9 cellular contexts compared by ENCODE assay signal in the genomic region with DNA sequence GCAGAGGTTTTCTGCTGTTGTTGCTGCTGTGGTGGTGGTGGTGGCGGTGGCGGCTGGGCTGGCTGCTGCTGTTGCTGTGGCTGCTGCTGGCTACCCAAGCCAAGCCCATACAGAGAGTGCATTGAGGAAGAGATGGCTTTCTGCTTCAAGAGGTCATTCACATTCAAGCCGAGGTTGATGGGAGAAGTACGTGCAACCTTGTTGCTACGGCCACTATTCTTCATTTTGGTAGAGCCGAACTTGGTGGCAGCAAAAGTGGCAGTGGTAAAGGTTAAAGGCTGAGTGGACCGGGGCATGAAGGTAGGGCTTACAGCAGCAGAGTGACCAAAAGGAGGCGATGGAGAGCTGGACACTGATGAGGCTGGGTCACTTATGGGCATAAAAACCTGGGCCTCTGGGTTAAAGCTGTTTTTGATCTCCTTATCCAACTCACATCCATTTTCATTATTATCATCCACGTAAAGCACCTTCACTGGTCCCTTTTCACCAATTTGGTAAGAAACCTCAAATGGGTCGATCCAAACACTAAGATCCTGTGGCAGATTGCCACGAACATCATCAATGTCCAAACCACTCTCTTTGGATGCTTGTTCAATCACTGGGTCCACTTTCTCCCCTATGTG. TPM values are rescaled to one million over a fixed set of nuclear protein-coding genes. Genes with fewer than 3 reads are reported as not detected.
DNase-seq lines count a peak whose midpoint lies in the region; ATAC-seq, FAIRE-seq and TF ChIP-seq lines count a peak whose summit lies in the region.
"Had no signal": no experiment of that assay in that cellular context is flagged by ENCODE, and none has a peak within 500 bp of the region (broad histone marks: within the 10 kb centered on the region; RNA-seq: fewer than 3 reads in every experiment).

No MANE protein-coding gene starts in this region.

- H3F3A ChIP-seq in PC-3 (ENCODE audit: low read length, unreplicated experiment), result peaks cover 5% of the 10 kb centered on the region

- DNase-seq in cardiac muscle cell (ENCODE audit: low read depth in 1 of 2, low spot score in 1 of 2) (peak; percentile 48 to 59), cardiac septum (ENCODE audit: low spot score) (no peak), PC-3 (peak; percentile 67), cerebellar cortex (ENCODE audit: low spot score) (peak; percentile 79), lung (ENCODE audit: low spot score) (peak; percentile 57), superior temporal gyrus (ENCODE audit: extremely low spot score) (peak; percentile 90), NCI-H2107 (lab: John Stamatoyannopoulos, UW) (no peak), GM12891 (ENCODE audit: insufficient read length, low spot score) (no peak)

- no peak overlapping the region for H3K9ac ChIP-seq in PC-3 (ENCODE audit: low read length)

- H3K4me1 ChIP-seq in cardiac muscle cell (ENCODE audit: low read depth) (peaks cover 25% of the 10 kb centered on the region), PC-3 (ENCODE audit: insufficient read depth, low read length) (peaks cover 34% of the 10 kb centered on the region), lung (ENCODE audit: control insufficient read depth in 2 of 2, insufficient read depth in 2 of 2, low read length in 2 of 2) (peaks cover 1 to 12% of the 10 kb centered on the region in 2 donors)

- H3K27me3 ChIP-seq in cardiac muscle cell (no peaks in the 10 kb centered on the region), PC-3 (ENCODE audit: low read length) (no peaks in the 10 kb centered on the region), lung (ENCODE audit: control insufficient read depth, insufficient read depth) (no peaks in the 10 kb centered on the region)

- FAIRE-seq in GM12891 (lab: Jason Lieb, UNC), result no peak

- TF ChIP-seq POLR2A in GM12891 (IDR thresholded peaks at IDR 0.05; ENCODE audit: low read depth, low read length), result no peak

- POLR2A ChIA-PET in PC-3 (lab: Charles Lee; ENCODE audit: unreplicated experiment), result interaction anchor here (0.6 kb wide), 1 partner anchor 258 kb away, joined by 5 read pairs; no protein-coding TSS in a partner anchor

- H4K20me1 ChIP-seq in PC-3 (ENCODE audit: low read length), result peaks cover 37% of the 10 kb centered on the region

- H3K4me2 ChIP-seq in PC-3 (ENCODE audit: low read length), result peak overlapping the region; percentile 81

- WGBS in lung, 2 donors, result 65 to 81% methylated on average over 11 of the region's 11 CpGs

- H3K9me2 ChIP-seq in PC-3 (replicated peaks; ENCODE audit: low read length), result no peaks in the 10 kb centered on the region

- intact Hi-C loops in cardiac septum (cut with DNase I) (loop anchor here (10.0 kb wide), 1 partner anchor 261 kb away; a partner anchor contains a TSS), PC-3 (cut with micrococcal nuclease) (loop anchor here (1.0 kb wide), 1 partner anchor 87 kb away; no protein-coding TSS in a partner anchor)

- peaks cover 19% of the 10 kb centered on the region for H3K36me3 ChIP-seq in cardiac muscle cell
- peaks cover 22% of the 10 kb centered on the region for H3K36me3 ChIP-seq in PC-3 (ENCODE audit: low read depth, low read length)
- peaks cover 5 to 7% of the 10 kb centered on the region in 2 donors for H3K36me3 ChIP-seq in lung (ENCODE audit: control insufficient read depth in 2 of 2, insufficient read depth in 2 of 2, low read length in 2 of 2)

- ATAC-seq in PC-3 (no peak), lung (ENCODE audit: insufficient read depth, low FRiP score) (no peak)

- peaks cover 41% of the 10 kb centered on the region for H3K79me2 ChIP-seq in PC-3 (ENCODE audit: low read length)

- H3K9me3 ChIP-seq in cardiac muscle cell (ENCODE audit: low read depth), result no peaks in the 10 kb centered on the region
- H3K9me3 ChIP-seq in PC-3 (ENCODE audit: low read length), result no peaks in the 10 kb centered on the region
- no peaks in the 10 kb centered on the region for H3K9me3 ChIP-seq in lung (ENCODE audit: control insufficient read depth in 2 of 2, insufficient read depth in 1 of 2, low read length in 1 of 2)

- TF ChIP-seq CTCF in cardiac muscle cell (IDR thresholded peaks at IDR 0.05; ENCODE audit: low read depth, low read length) (peak; percentile 59), PC-3 (conservative IDR thresholded peaks at IDR 0.05; ENCODE audit: low read depth, low read length) (peak; percentile 81), lung (IDR thresholded peaks at IDR 0.05; ENCODE audit: control extremely low read depth, extremely low read depth) (peak; percentile 7)

- BruUV-seq in PC-3 (replicated peaks; lab: Mats Ljungman, UMichigan), result no TSS peak

- CTCF ChIA-PET in PC-3 (lab: Charles Lee), result interaction anchor here (0.7 to 1.7 kb wide), 4 partner anchors 85 to 91 kb away, joined by 3 to 12 read pairs (median 6); no protein-coding TSS in a partner anchor

- no peak overlapping the region for H3K27ac ChIP-seq in cardiac muscle cell
- H3K27ac ChIP-seq in PC-3 (ENCODE audit: low read length), result no peak overlapping the region
- H3K27ac ChIP-seq in lung (ENCODE audit: low read depth in 1 of 2, low read length in 1 of 2), result peak overlapping the region; percentile 2 to 48

- H2AFZ ChIP-seq in PC-3 (ENCODE audit: low read length), result no peak overlapping the region

- H3K4me3 ChIP-seq in cardiac muscle cell (peak overlapping the region; percentile 97), PC-3 (ENCODE audit: low read length) (peak overlapping the region; percentile 85; the same call in 1 of the 2 replicates), lung (no peak overlapping the region)

TF ChIP-seq in GM12891, 5 proteins besides CTCF, POLR2A, EP300 and RAD21:
- no peak for TF ChIP-seq POLR2AphosphoS5 (IDR thresholded peaks at IDR 0.05; ENCODE audit: low read depth, low read length)
- TF ChIP-seq PAX5 (IDR thresholded peaks at IDR 0.05; ENCODE audit: insufficient read depth, low read length, severe bottlenecking), result no peak
- no peak for TF ChIP-seq SPI1 (IDR thresholded peaks at IDR 0.05; ENCODE audit: low read depth, low read length)
- TF ChIP-seq TAF1 (IDR thresholded peaks at IDR 0.05; ENCODE audit: low read depth, low read length), result no peak
- no peak for TF ChIP-seq POU2F2 (IDR thresholded peaks at IDR 0.05; ENCODE audit: low read depth, low read length)

RNA-seq across cellular contexts. Expression of a gene that starts 2.8 kb away (rescaled TPM):
- 17.1 and 35.4 TPM in 2 replicates for total RNA-seq in cardiac muscle cell
- polyA plus RNA-seq in cardiac muscle cell, result 29.9 and 46.1 TPM in 2 replicates
- total RNA-seq in cardiac septum, result 71.1 TPM
- total RNA-seq in PC-3 (2014; rRNA removed), result 28.7 and 39.3 TPM in 2 replicates
- total RNA-seq in lung, result 10 to 100 TPM; 28.4 to 75.5 TPM
- 10 to 100 TPM; 15.3 to 30.5 TPM for polyA plus RNA-seq in lung
- polyA plus RNA-seq in GM12891 (2012; ENCODE audit: low read depth, missing spikeins), result 9.6 TPM

RNA-seq across cellular contexts. Expression of a gene that starts 27.9 kb away (rescaled TPM):
- total RNA-seq in cardiac muscle cell (0.18 TPM in 1 of 2 replicates, not detected in the other), cardiac septum (0.19 TPM), PC-3 (2014; rRNA removed) (not detected in 2 replicates), lung (under 1 TPM; 0.06 to 0.31 TPM)
- polyA plus RNA-seq in cardiac muscle cell (0.34 and 0.40 TPM in 2 replicates), lung (under 1 TPM; 0.01 to 0.20 TPM)
- 0.14 TPM for polyA plus RNA-seq in GM12891 (2012; ENCODE audit: low read depth, missing spikeins)
- total RNA-seq: pulmonary artery endothelial cell had no signal

Comparison
In these comparisons a context has a peak if more than half of its experiments do, and no peak if none do; other contexts are left out.
1. DNase-seq: peak in cardiac muscle cell (2 of 2), PC-3 (single experiment), cerebellar cortex (single experiment), lung (single experiment) and superior temporal gyrus (single experiment); none in cardiac septum (single experiment), NCI-H2107 (single experiment) and GM12891 (single experiment).
2. H3K27ac ChIP-seq: peak in lung (2 of 2); none in cardiac muscle cell (single experiment) and PC-3 (single experiment).
3. CTCF ChIP-seq: peak in every context shown above with its lines; median percentile 81 in PC-3; 59 in cardiac muscle cell; 7 in lung.